ENCODE assay signal across 1 cellular context in genomic region chr17:61126476-61127240, GRCh38.
A peak's percentile ranks its signal among the peaks of the same experiment; 100 is the strongest.
TF ChIP-seq lines count a peak whose summit lies in the region.

No MANE protein-coding gene starts in this region.

TF ChIP-seq in liver, 16 proteins besides CTCF, POLR2A, EP300 and RAD21:
- TF ChIP-seq JUND (IDR thresholded peaks at IDR 0.05): no peak
- peak; percentile 73 for TF ChIP-seq NR2F2 (IDR thresholded peaks at IDR 0.05)
- TF ChIP-seq EGR1 (IDR thresholded peaks at IDR 0.05; ENCODE audit: low read depth in 2 of 2): no peak
- no peak for TF ChIP-seq ZBTB33 (IDR thresholded peaks at IDR 0.05)
- no peak for TF ChIP-seq REST (IDR thresholded peaks at IDR 0.05)
- no peak for TF ChIP-seq ATF3 (IDR thresholded peaks at IDR 0.05)
- TF ChIP-seq SP1 (IDR thresholded peaks at IDR 0.05): no peak
- no peak for TF ChIP-seq FOXA2 (IDR thresholded peaks at IDR 0.05)
- no peak for TF ChIP-seq GABPA (IDR thresholded peaks at IDR 0.05 in 1 of 2, conservative IDR thresholded peaks at IDR 0.05 in 1 of 2)
- no peak for TF ChIP-seq YY1 (IDR thresholded peaks at IDR 0.05)
- no peak for TF ChIP-seq HNF4G (IDR thresholded peaks at IDR 0.05)
- TF ChIP-seq FOXA1 (IDR thresholded peaks at IDR 0.05): no peak
- TF ChIP-seq TAF1 (conservative IDR thresholded peaks at IDR 0.05): no peak
- TF ChIP-seq HNF4A (conservative IDR thresholded peaks at IDR 0.05): no peak
- peak in 1 of 2 donors; percentile 21 for TF ChIP-seq RXRA (IDR thresholded peaks at IDR 0.05)
TF ChIP-seq in liver: peak in this region for 2.
